In genomic region chr13:32538621-32539246, GRCh38 we compare ENCODE assay signal across 1 cellular context.
TF ChIP-seq lines count a peak whose summit lies in the region.

Gene N4BP2L2, minus strand, starts transcription at chr13:32538795. Its CDS starts 1,768 bp downstream, at chr13:32537027.

TF ChIP-seq in GM23338, 12 proteins besides CTCF, POLR2A, EP300 and RAD21:
- no peak for TF ChIP-seq STAT1 (IDR thresholded peaks at IDR 0.05; ENCODE audit: unreplicated experiment)
- TF ChIP-seq NANOG (IDR thresholded peaks at IDR 0.05; ENCODE audit: borderline replicate concordance), result no peak
- no peak for TF ChIP-seq REST (IDR thresholded peaks at IDR 0.05; ENCODE audit: unreplicated experiment)
- no peak for TF ChIP-seq EZH2 (IDR thresholded peaks at IDR 0.05; ENCODE audit: low read depth, unreplicated experiment)
- no peak for TF ChIP-seq JUNB (IDR thresholded peaks at IDR 0.05; ENCODE audit: unreplicated experiment)
- peak; percentile 67 for TF ChIP-seq POLR2AphosphoS5 (IDR thresholded peaks at IDR 0.05; ENCODE audit: low read depth)
- TF ChIP-seq ETS1 (IDR thresholded peaks at IDR 0.05), result peak; percentile 96
- no peak for TF ChIP-seq ZNF331 (CRISPR knock-in tag; IDR thresholded peaks at IDR 0.05; ENCODE audit: low read depth)
- no peak for TF ChIP-seq ZNF114 (CRISPR knock-in tag; IDR thresholded peaks at IDR 0.05)
- no peak for TF ChIP-seq ZNF462 (CRISPR knock-in tag; IDR thresholded peaks at IDR 0.05)
- TF ChIP-seq CREB1 (CRISPR knock-in tag; IDR thresholded peaks at IDR 0.05; ENCODE audit: low read depth), result peak; percentile 66
- no peak for TF ChIP-seq EZH2phosphoT487 (IDR thresholded peaks at IDR 0.05; ENCODE audit: unreplicated experiment)
